8 cellular contexts compared by ENCODE assay signal in genomic region chr9:122827759-122828090, GRCh38. TPM values are rescaled to one million over a fixed set of nuclear protein-coding genes. Genes with fewer than 3 reads are reported as not detected.
DNase-seq lines count a peak whose midpoint lies in the region; ATAC-seq and TF ChIP-seq lines count a peak whose summit lies in the region.

No MANE protein-coding gene starts in this region.

- H3K4me2 ChIP-seq in neural progenitor cell, result peak overlapping the region; percentile 84

- H3K27ac ChIP-seq in SJSA1 (0 out of 2 replicates have a peak overlapping the region, but pooled peaks have one; percentile 68), esophagus squamous epithelium (peak overlapping the region; percentile 98 to 99 (median 99)), neural progenitor cell (peak overlapping the region; percentile 83)

- H3K4me1 Mint-ChIP-seq in T-helper 2 cell treated with Interferon-gamma antibody and Interleukin-4, amounts not matched to agents 5 μg/mL and 100 μg/mL, for 36 hours (ENCODE audit: low read depth), result peaks cover 29% of the 10 kb centered on the region
- H3K4me1 Mint-ChIP-seq in neural progenitor cell, result peaks cover 13% of the 10 kb centered on the region

- peaks cover 35% of the 10 kb centered on the region for H4K20me1 ChIP-seq in neural progenitor cell (ENCODE audit: low read depth)

- intact Hi-C loops in esophagus squamous epithelium (cut with DNase I), result no loop called here

- DNase-seq in T-helper 2 cell treated with Interferon-gamma antibody and Interleukin-4, amounts not matched to agents 5 μg/mL and 100 μg/mL, for 36 hours (ENCODE audit: low spot score), result no peak
- no peak for DNase-seq in T-helper 2 cell
- no peak for DNase-seq in SJSA1 (ENCODE audit: low read depth in 1 of 2, low spot score in 2 of 2)
- no peak for DNase-seq in esophagus squamous epithelium (lab: John Stamatoyannopoulos, UW)
- DNase-seq in neural progenitor cell (ENCODE audit: low spot score), result peak; percentile 68
- no peak for DNase-seq in stimulated activated naive CD4-positive, alpha-beta T cell treated with Interleukin-2 at 50 U/mL for 16 hours (lab: John Stamatoyannopoulos, UW)
- no peak for DNase-seq in NCI-H2081 treated with DMSO at 0.1 percent for 48 hours (lab: John Stamatoyannopoulos, UW)

- H3K9me3 ChIP-seq in SJSA1 (replicated peaks), result no peaks in the 10 kb centered on the region
- no peaks in the 10 kb centered on the region for H3K9me3 ChIP-seq in esophagus squamous epithelium
- H3K9me3 ChIP-seq in neural progenitor cell (ENCODE audit: low read depth), result no peaks in the 10 kb centered on the region

- TF ChIP-seq CTCF in esophagus squamous epithelium (IDR thresholded peaks at IDR 0.05) (no peak), neural progenitor cell (IDR thresholded peaks at IDR 0.05) (no peak)

- peaks cover 15% of the 10 kb centered on the region for H3F3A ChIP-seq in neural progenitor cell (ENCODE audit: low read depth)

- no peaks in the 10 kb centered on the region for H3K27me3 Mint-ChIP-seq in T-helper 2 cell treated with Interferon-gamma antibody and Interleukin-4, amounts not matched to agents 5 μg/mL and 100 μg/mL, for 36 hours (ENCODE audit: low read depth)
- peaks cover 2% of the 10 kb centered on the region for H3K27me3 Mint-ChIP-seq in neural progenitor cell (ENCODE audit: insufficient read depth, low read depth)

- peak overlapping the region; percentile 94 for H3K27ac Mint-ChIP-seq in T-helper 2 cell treated with Interferon-gamma antibody and Interleukin-4, amounts not matched to agents 5 μg/mL and 100 μg/mL, for 36 hours
- H3K27ac Mint-ChIP-seq in neural progenitor cell, result peak overlapping the region; percentile 99

- H3K4me3 Mint-ChIP-seq in T-helper 2 cell treated with Interferon-gamma antibody and Interleukin-4, amounts not matched to agents 5 μg/mL and 100 μg/mL, for 36 hours, result peak overlapping the region; percentile 100
- H3K4me3 Mint-ChIP-seq in neural progenitor cell, result peak overlapping the region; percentile 100

- no peaks in the 10 kb centered on the region for H3K9me3 Mint-ChIP-seq in T-helper 2 cell treated with Interferon-gamma antibody and Interleukin-4, amounts not matched to agents 5 μg/mL and 100 μg/mL, for 36 hours
- H3K9me3 Mint-ChIP-seq in neural progenitor cell, result no peaks in the 10 kb centered on the region

- peaks cover 18% of the 10 kb centered on the region for H3K36me3 Mint-ChIP-seq in T-helper 2 cell treated with Interferon-gamma antibody and Interleukin-4, amounts not matched to agents 5 μg/mL and 100 μg/mL, for 36 hours (ENCODE audit: low read depth)
- peaks cover 7% of the 10 kb centered on the region for H3K36me3 Mint-ChIP-seq in neural progenitor cell

- 1 to 2% methylated on average over 8 of the region's 8 CpGs for WGBS in esophagus squamous epithelium, 2 donors

- peaks cover 12% of the 10 kb centered on the region for H3K4me1 ChIP-seq in SJSA1 (replicated peaks)
- peaks cover 9 to 42% (median 13%) of the 10 kb centered on the region in 3 donors for H3K4me1 ChIP-seq in esophagus squamous epithelium
- peaks cover 9% of the 10 kb centered on the region for H3K4me1 ChIP-seq in neural progenitor cell

- no peak for TF ChIP-seq POLR2A in esophagus squamous epithelium (IDR thresholded peaks at IDR 0.05)

- H3K79me2 ChIP-seq in neural progenitor cell (ENCODE audit: low read depth), result peaks cover 44% of the 10 kb centered on the region

- H3K4me3 ChIP-seq in SJSA1 (peak overlapping the region; percentile 71), esophagus squamous epithelium (peak overlapping the region; percentile 79 to 100 (median 90)), neural progenitor cell (peak overlapping the region; percentile 93)

- H3K36me3 ChIP-seq in SJSA1 (peaks cover 19% of the 10 kb centered on the region), esophagus squamous epithelium (peaks cover 0 to 36% (median 0%) of the 10 kb centered on the region in 3 donors), neural progenitor cell (no peaks in the 10 kb centered on the region)

- H2AFZ ChIP-seq in neural progenitor cell (replicated peaks), result peak overlapping the region; percentile 84

- no peaks in the 10 kb centered on the region for H3K27me3 ChIP-seq in SJSA1 (replicated peaks)
- no peaks in the 10 kb centered on the region for H3K27me3 ChIP-seq in esophagus squamous epithelium
- H3K27me3 ChIP-seq in neural progenitor cell, result no peaks in the 10 kb centered on the region

- peak overlapping the region; percentile 80 for H3K9ac ChIP-seq in neural progenitor cell

- peak; percentile 8 for ATAC-seq in HG02943 (IDR thresholded peaks at IDR 0.05; ENCODE audit: low read depth, unreplicated experiment)

RNA-seq across cellular contexts. Expression of gene PDCL, which starts 0.7 kb away (rescaled TPM):
- total RNA-seq in SJSA1 (2014; rRNA removed; shearing (Covaris generic)), result 28.4 and 31.1 TPM in 2 replicates
- 10 to 100 TPM in 3 of 4 donors, 1 to 10 TPM in 1; 9.7 to 17.0 (median 14.3) TPM for total RNA-seq in esophagus squamous epithelium
- total RNA-seq in neural progenitor cell (ENCODE audit: low replicate concordance), result 43.4 and 55.2 TPM in 2 replicates

RNA-seq across cellular contexts. Expression of gene OR1K1, which starts 27.8 kb away (rescaled TPM):
- not detected in 2 replicates for total RNA-seq in SJSA1 (2014; rRNA removed; shearing (Covaris generic))
- total RNA-seq in esophagus squamous epithelium (not detected), neural progenitor cell (ENCODE audit: low replicate concordance) (not detected in 2 replicates)

RNA-seq across cellular contexts. Expression of gene OR5C1, which starts 39.0 kb away (rescaled TPM):
- not detected in 2 replicates for total RNA-seq in SJSA1 (2014; rRNA removed; shearing (Covaris generic))
- total RNA-seq in esophagus squamous epithelium (not detected), neural progenitor cell (ENCODE audit: low replicate concordance) (not detected in 2 replicates)
